In genomic region chr2:29046321-29046720, GRCh38 we compare ENCODE assay signal across 18 cellular contexts. TPM values are rescaled to one million over a fixed set of nuclear protein-coding genes. Genes with fewer than 3 reads are reported as not detected.
"Had no signal": no experiment of that assay in that cellular context is flagged by ENCODE, and none has a peak within 500 bp of the region (broad histone marks: within the 10 kb centered on the region; RNA-seq: fewer than 3 reads in every experiment).

No MANE protein-coding gene starts in this region.

- DNase-seq: IMR-90, Karpas-422, KG1, MG63, NCI-H1092 treated with DMSO at 0.1 percent for 48 hours, NCI-H1436, NCI-H1694, NCI-H187 treated with DMSO at 0.1 percent for 48 hours, NCI-H2029 treated with DMSO at 0.1 percent for 48 hours, NCI-H2171 treated with DMSO at 0.1 percent for 48 hours, NCI-H345, NCI-H446 treated with DMSO at 0.1 percent for 48 hours, Right ventricle myocardium superior, RPMI8226, SK-N-SH, SW 1271 had no signal

- H3K27me3 ChIP-seq: MG63 had no signal

- H3K9me3 ChIP-seq: MG63, SK-N-SH had no signal

- H3K4me2 ChIP-seq: SK-N-SH had no signal

- H3K9ac ChIP-seq: SK-N-SH had no signal

- H3K4me3 ChIP-seq: MG63 had no signal

- ATAC-seq: HepG2 had no signal

- H3K36me3 ChIP-seq: MG63 had no signal

RNA-seq across cellular contexts. Expression of gene PCARE, which starts 28.0 kb away (rescaled TPM):
- total RNA-seq: HepG2, HT1080, IMR-90 had no signal
- polyA plus RNA-seq: HepG2, IMR-90, SK-N-SH had no signal
